Comparison of ENCODE assay signal across 4 cellular contexts in the genomic region with DNA sequence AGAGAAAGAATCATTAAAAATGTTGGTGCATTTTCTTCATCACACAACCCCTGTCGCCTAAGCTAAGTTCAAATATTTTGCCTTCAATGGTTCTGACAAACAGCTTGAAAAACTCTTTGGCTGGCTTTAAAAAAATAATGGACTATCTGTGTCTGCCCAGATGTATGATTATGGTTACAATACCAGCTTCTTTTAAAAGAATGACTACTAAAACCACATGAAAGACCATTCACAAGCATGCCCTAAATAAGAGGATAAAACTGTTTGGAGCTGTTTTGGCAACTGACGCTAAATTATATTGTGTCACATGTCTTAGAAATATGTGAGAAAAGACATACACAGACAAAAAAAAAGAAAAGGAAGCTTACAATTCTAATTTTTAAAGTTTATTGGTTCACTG. TPM values are rescaled to one million over a fixed set of nuclear protein-coding genes. Genes with fewer than 3 reads are reported as not detected.
"Had no signal": no experiment of that assay in that cellular context is flagged by ENCODE, and none has a peak within 500 bp of the region (broad histone marks: within the 10 kb centered on the region; RNA-seq: fewer than 3 reads in every experiment).

No MANE protein-coding gene starts in this region.

- DNase-seq: H9, HCEC 1CT had no signal

- ATAC-seq: GM23338, HepG2 had no signal

RNA-seq across cellular contexts. Expression of a gene that starts 23.7 kb away (rescaled TPM):
- total RNA-seq: HepG2 had no signal
